1 cellular context compared by ENCODE assay signal in the genomic region with DNA sequence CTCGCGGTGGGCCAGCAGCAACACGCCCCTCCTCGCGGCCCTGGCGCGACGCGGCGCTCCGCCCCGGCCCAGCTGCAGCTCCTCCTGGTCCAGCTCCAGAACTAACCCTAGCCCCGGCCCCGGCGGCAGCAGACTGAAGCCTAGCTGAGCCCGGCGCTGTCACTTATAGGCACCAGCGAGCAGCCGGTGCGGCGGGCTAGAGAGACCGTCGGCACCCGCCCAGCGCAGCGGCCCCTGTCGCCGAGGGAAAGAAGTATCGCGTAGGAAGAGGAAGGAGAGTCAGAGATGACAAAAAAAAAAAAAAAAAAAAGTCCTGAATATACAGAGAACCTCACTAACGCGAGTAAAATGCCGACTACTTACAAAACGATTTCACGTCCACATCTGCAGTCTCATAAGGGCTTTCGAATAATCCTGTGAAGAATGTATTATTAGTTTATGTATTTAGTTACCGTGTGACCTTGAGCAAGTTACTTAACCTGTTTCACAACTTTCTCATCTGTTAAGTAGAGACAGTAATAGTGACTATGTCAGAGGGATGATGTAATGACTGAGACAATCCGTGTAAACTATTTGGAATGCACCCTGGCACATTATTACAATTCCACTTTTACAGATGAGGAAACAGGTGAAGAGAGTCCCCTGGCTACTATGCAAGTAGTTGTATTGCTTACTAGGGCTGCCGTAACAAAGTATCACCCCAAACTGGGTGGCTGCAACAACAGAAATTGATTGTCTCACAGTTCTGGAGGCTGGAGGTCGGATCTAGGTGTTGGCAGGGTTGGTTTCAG.
TF ChIP-seq lines count a peak whose summit lies in the region.

A gene (minus strand): TSS at position 135 of the 791 bp plus-strand sequence. CDS start 791 bp downstream, outside the sequence.

TF ChIP-seq in HepG2, 621 proteins besides CTCF, POLR2A, EP300 and RAD21 (continued from another document and continues in another):
- TF ChIP-seq, protein P1, sequence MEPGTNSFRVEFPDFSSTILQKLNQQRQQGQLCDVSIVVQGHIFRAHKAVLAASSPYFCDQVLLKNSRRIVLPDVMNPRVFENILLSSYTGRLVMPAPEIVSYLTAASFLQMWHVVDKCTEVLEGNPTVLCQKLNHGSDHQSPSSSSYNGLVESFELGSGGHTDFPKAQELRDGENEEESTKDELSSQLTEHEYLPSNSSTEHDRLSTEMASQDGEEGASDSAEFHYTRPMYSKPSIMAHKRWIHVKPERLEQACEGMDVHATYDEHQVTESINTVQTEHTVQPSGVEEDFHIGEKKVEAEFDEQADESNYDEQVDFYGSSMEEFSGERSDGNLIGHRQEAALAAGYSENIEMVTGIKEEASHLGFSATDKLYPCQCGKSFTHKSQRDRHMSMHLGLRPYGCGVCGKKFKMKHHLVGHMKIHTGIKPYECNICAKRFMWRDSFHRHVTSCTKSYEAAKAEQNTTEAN (CRISPR knock-in tag; conservative IDR thresholded peaks at IDR 0.05), result peak; percentile 88
- peak; percentile 93 for TF ChIP-seq GTF2F1 (IDR thresholded peaks at IDR 0.05; ENCODE audit: low read length)
- TF ChIP-seq, protein P2, sequence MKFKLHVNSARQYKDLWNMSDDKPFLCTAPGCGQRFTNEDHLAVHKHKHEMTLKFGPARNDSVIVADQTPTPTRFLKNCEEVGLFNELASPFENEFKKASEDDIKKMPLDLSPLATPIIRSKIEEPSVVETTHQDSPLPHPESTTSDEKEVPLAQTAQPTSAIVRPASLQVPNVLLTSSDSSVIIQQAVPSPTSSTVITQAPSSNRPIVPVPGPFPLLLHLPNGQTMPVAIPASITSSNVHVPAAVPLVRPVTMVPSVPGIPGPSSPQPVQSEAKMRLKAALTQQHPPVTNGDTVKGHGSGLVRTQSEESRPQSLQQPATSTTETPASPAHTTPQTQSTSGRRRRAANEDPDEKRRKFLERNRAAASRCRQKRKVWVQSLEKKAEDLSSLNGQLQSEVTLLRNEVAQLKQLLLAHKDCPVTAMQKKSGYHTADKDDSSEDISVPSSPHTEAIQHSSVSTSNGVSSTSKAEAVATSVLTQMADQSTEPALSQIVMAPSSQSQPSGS (CRISPR knock-in tag; IDR thresholded peaks at IDR 0.05), result peak; percentile 86
- peak; percentile 82 for TF ChIP-seq GATAD1 (CRISPR knock-in tag; IDR thresholded peaks at IDR 0.05)
- TF ChIP-seq, protein P3, sequence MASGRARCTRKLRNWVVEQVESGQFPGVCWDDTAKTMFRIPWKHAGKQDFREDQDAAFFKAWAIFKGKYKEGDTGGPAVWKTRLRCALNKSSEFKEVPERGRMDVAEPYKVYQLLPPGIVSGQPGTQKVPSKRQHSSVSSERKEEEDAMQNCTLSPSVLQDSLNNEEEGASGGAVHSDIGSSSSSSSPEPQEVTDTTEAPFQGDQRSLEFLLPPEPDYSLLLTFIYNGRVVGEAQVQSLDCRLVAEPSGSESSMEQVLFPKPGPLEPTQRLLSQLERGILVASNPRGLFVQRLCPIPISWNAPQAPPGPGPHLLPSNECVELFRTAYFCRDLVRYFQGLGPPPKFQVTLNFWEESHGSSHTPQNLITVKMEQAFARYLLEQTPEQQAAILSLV (CRISPR knock-in tag; IDR thresholded peaks at IDR 0.05; ENCODE audit: borderline replicate concordance), result no peak
- TF ChIP-seq ZNF121 (CRISPR knock-in tag; IDR thresholded peaks at IDR 0.05), result no peak
- TF ChIP-seq SMC3 (IDR thresholded peaks at IDR 0.05; ENCODE audit: low read length), result no peak; the same call in 1 of the 2 replicates
- TF ChIP-seq, protein P4, sequence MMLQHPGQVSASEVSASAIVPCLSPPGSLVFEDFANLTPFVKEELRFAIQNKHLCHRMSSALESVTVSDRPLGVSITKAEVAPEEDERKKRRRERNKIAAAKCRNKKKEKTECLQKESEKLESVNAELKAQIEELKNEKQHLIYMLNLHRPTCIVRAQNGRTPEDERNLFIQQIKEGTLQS (CRISPR knock-in tag; IDR thresholded peaks at IDR 0.05), result no peak; the same call in 1 of the 2 replicates
- TF ChIP-seq ZNF569 (CRISPR knock-in tag; IDR thresholded peaks at IDR 0.05; ENCODE audit: borderline replicate concordance), result no peak
- peak; percentile 82 for TF ChIP-seq ZSCAN25 (CRISPR knock-in tag; IDR thresholded peaks at IDR 0.05)
- peak; percentile 100 for TF ChIP-seq ZMYM4 (CRISPR knock-in tag; IDR thresholded peaks at IDR 0.05)
- TF ChIP-seq ZNF563 (CRISPR knock-in tag; IDR thresholded peaks at IDR 0.05), result no peak; the same call in 1 of the 2 replicates
- TF ChIP-seq, protein P5, sequence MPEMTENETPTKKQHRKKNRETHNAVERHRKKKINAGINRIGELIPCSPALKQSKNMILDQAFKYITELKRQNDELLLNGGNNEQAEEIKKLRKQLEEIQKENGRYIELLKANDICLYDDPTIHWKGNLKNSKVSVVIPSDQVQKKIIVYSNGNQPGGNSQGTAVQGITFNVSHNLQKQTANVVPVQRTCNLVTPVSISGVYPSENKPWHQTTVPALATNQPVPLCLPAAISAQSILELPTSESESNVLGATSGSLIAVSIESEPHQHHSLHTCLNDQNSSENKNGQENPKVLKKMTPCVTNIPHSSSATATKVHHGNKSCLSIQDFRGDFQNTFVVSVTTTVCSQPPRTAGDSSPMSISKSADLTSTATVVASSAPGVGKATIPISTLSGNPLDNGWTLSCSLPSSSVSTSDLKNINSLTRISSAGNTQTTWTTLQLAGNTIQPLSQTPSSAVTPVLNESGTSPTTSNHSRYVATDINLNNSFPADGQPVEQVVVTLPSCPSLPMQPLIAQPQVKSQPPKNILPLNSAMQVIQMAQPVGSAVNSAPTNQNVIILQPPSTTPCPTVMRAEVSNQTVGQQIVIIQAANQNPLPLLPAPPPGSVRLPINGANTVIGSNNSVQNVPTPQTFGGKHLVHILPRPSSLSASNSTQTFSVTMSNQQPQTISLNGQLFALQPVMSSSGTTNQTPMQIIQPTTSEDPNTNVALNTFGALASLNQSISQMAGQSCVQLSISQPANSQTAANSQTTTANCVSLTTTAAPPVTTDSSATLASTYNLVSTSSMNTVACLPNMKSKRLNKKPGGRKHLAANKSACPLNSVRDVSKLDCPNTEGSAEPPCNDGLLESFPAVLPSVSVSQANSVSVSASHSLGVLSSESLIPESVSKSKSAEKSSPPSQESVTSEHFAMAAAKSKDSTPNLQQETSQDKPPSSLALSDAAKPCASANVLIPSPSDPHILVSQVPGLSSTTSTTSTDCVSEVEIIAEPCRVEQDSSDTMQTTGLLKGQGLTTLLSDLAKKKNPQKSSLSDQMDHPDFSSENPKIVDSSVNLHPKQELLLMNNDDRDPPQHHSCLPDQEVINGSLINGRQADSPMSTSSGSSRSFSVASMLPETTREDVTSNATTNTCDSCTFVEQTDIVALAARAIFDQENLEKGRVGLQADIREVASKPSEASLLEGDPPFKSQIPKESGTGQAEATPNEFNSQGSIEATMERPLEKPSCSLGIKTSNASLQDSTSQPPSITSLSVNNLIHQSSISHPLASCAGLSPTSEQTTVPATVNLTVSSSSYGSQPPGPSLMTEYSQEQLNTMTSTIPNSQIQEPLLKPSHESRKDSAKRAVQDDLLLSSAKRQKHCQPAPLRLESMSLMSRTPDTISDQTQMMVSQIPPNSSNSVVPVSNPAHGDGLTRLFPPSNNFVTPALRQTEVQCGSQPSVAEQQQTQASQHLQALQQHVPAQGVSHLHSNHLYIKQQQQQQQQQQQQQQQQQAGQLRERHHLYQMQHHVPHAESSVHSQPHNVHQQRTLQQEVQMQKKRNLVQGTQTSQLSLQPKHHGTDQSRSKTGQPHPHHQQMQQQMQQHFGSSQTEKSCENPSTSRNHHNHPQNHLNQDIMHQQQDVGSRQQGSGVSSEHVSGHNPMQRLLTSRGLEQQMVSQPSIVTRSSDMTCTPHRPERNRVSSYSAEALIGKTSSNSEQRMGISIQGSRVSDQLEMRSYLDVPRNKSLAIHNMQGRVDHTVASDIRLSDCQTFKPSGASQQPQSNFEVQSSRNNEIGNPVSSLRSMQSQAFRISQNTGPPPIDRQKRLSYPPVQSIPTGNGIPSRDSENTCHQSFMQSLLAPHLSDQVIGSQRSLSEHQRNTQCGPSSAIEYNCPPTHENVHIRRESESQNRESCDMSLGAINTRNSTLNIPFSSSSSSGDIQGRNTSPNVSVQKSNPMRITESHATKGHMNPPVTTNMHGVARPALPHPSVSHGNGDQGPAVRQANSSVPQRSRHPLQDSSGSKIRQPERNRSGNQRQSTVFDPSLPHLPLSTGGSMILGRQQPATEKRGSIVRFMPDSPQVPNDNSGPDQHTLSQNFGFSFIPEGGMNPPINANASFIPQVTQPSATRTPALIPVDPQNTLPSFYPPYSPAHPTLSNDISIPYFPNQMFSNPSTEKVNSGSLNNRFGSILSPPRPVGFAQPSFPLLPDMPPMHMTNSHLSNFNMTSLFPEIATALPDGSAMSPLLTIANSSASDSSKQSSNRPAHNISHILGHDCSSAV (CRISPR knock-in tag; IDR thresholded peaks at IDR 0.05; ENCODE audit: borderline replicate concordance), result no peak
- no peak for TF ChIP-seq ARHGAP35 (CRISPR knock-in tag; IDR thresholded peaks at IDR 0.05; ENCODE audit: borderline replicate concordance)
- no peak for TF ChIP-seq SNAPC2 (CRISPR knock-in tag; IDR thresholded peaks at IDR 0.05)
- TF ChIP-seq ZNF3 (CRISPR knock-in tag; IDR thresholded peaks at IDR 0.05), result no peak
- peak; percentile 92; the same call in 1 of the 2 replicates for TF ChIP-seq ZNF367 (CRISPR knock-in tag; IDR thresholded peaks at IDR 0.05; ENCODE audit: borderline replicate concordance)
- TF ChIP-seq, protein P6, sequence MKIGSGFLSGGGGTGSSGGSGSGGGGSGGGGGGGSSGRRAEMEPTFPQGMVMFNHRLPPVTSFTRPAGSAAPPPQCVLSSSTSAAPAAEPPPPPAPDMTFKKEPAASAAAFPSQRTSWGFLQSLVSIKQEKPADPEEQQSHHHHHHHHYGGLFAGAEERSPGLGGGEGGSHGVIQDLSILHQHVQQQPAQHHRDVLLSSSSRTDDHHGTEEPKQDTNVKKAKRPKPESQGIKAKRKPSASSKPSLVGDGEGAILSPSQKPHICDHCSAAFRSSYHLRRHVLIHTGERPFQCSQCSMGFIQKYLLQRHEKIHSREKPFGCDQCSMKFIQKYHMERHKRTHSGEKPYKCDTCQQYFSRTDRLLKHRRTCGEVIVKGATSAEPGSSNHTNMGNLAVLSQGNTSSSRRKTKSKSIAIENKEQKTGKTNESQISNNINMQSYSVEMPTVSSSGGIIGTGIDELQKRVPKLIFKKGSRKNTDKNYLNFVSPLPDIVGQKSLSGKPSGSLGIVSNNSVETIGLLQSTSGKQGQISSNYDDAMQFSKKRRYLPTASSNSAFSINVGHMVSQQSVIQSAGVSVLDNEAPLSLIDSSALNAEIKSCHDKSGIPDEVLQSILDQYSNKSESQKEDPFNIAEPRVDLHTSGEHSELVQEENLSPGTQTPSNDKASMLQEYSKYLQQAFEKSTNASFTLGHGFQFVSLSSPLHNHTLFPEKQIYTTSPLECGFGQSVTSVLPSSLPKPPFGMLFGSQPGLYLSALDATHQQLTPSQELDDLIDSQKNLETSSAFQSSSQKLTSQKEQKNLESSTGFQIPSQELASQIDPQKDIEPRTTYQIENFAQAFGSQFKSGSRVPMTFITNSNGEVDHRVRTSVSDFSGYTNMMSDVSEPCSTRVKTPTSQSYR (CRISPR knock-in tag; IDR thresholded peaks at IDR 0.05; ENCODE audit: borderline replicate concordance), result peak; percentile 36; the same call in 1 of the 2 replicates
- peak; percentile 79 for TF ChIP-seq MED1 (CRISPR knock-in tag; IDR thresholded peaks at IDR 0.05)
- TF ChIP-seq KLF6 (CRISPR knock-in tag; IDR thresholded peaks at IDR 0.05), result peak; percentile 89
- TF ChIP-seq FOXP1 (IDR thresholded peaks at IDR 0.05), result no peak
- peak; percentile 10 for TF ChIP-seq FOXP1 (CRISPR knock-in tag; IDR thresholded peaks at IDR 0.05)
- TF ChIP-seq RFX1 (IDR thresholded peaks at IDR 0.05), result no peak
- no peak for TF ChIP-seq ZC3H4 (CRISPR knock-in tag; IDR thresholded peaks at IDR 0.05; ENCODE audit: borderline replicate concordance)
- TF ChIP-seq HDAC6 (IDR thresholded peaks at IDR 0.05; ENCODE audit: low read depth, low read length), result no peak
- TF ChIP-seq ZNF792 (CRISPR knock-in tag; IDR thresholded peaks at IDR 0.05), result peak; percentile 95
- TF ChIP-seq, protein P7, sequence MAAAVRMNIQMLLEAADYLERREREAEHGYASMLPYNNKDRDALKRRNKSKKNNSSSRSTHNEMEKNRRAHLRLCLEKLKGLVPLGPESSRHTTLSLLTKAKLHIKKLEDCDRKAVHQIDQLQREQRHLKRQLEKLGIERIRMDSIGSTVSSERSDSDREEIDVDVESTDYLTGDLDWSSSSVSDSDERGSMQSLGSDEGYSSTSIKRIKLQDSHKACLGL (CRISPR knock-in tag; IDR thresholded peaks at IDR 0.05), result peak; percentile 72; the same call in 1 of the 2 replicates
- no peak for TF ChIP-seq ZNF30 (CRISPR knock-in tag; IDR thresholded peaks at IDR 0.05)
- TF ChIP-seq, protein P8, sequence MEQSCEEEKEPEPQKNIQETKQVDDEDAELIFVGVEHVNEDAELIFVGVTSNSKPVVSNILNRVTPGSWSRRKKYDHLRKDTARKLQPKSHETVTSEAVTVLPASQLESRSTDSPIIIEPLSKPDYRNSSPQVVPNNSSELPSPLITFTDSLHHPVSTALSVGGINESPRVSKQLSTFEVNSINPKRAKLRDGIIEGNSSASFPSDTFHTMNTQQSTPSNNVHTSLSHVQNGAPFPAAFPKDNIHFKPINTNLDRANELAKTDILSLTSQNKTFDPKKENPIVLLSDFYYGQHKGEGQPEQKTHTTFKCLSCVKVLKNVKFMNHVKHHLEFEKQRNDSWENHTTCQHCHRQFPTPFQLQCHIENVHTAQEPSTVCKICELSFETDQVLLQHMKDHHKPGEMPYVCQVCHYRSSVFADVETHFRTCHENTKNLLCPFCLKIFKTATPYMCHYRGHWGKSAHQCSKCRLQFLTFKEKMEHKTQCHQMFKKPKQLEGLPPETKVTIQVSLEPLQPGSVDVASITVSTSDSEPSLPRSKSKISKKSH (CRISPR knock-in tag; IDR thresholded peaks at IDR 0.05; ENCODE audit: borderline replicate concordance), result no peak
- TF ChIP-seq JUNB (CRISPR knock-in tag; IDR thresholded peaks at IDR 0.05; ENCODE audit: borderline replicate concordance), result 0 out of 2 replicates have a peak, but pooled peaks have one; percentile 48
- TF ChIP-seq ZNF234 (CRISPR knock-in tag; conservative IDR thresholded peaks at IDR 0.05), result no peak
- TF ChIP-seq, protein P9, sequence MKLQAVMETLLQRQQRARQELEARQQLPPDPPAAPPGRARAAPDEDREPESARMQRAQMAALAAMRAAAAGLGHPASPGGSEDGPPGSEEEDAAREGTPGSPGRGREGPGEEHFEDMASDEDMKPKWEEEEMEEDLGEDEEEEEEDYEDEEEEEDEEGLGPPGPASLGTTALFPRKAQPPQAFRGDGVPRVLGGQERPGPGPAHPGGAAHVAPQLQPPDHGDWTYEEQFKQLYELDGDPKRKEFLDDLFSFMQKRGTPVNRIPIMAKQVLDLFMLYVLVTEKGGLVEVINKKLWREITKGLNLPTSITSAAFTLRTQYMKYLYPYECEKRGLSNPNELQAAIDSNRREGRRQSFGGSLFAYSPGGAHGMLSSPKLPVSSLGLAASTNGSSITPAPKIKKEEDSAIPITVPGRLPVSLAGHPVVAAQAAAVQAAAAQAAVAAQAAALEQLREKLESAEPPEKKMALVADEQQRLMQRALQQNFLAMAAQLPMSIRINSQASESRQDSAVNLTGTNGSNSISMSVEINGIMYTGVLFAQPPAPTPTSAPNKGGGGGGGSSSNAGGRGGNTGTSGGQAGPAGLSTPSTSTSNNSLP (IDR thresholded peaks at IDR 0.05; ENCODE audit: low read depth, low read length), result peak; percentile 49; the same call in 1 of the 2 replicates
- TF ChIP-seq ZNF775 (CRISPR knock-in tag; IDR thresholded peaks at IDR 0.05; ENCODE audit: borderline replicate concordance), result no peak
- no peak for TF ChIP-seq ZNF672 (CRISPR knock-in tag; IDR thresholded peaks at IDR 0.05)
